24 cellular contexts compared by ENCODE assay signal in the genomic region with DNA sequence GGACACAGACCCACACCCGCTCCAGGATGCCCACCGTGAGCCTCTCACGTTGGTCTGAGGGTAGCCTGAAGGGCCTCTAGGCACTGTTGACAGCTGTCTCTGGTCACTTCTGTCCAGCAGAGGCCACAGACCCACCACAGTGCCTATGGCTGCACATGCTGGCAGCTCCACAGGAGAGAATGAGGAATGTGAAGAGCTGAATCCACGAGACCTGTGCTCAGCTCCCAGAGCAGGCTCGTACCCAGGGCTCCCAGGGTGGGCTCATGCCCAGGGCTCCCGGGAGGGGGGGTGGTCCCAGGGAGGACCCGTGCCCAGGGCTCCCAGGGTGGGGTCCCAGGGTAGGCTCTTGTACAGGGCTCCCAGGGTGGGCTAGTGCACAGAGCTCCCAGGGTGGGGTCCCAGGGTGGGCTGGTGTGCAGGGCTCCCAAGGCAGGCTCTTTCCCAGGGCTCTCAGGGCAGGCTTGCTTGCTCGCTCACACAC.
"Had no signal": no experiment of that assay in that cellular context is flagged by ENCODE, and none has a peak within 500 bp of the region (broad histone marks: within the 10 kb centered on the region; RNA-seq: fewer than 3 reads in every experiment).

No MANE protein-coding gene starts in this region.

- H3K4me1 ChIP-seq: colonic mucosa, esophagus squamous epithelium, right lobe of liver, testis had no signal

- H3K27ac Mint-ChIP-seq: activated CD4-positive, alpha-beta T cell treated with anti-CD3 and anti-CD28 coated beads for 36 hours; activated CD8-positive, alpha-beta memory T cell treated with anti-CD3 and anti-CD28 coated beads, Interleukin-2, amount 10 ng/mL, durations not matched to agents 7 days and 5 days; activated CD8-positive, alpha-beta T cell treated with anti-CD3 and anti-CD28 coated beads, Interleukin-2, amount 10 ng/mL, durations not matched to agents 7 days and 5 days; stimulated activated naive B cell treated with anti-CD40 and anti-IgM and Interleukin-4, amounts not matched to agents 10 μg/mL and 1 μg/mL and 100 μg/mL, for 72 hours had no signal

- H3K27me3 Mint-ChIP-seq: activated CD4-positive, alpha-beta T cell treated with anti-CD3 and anti-CD28 coated beads for 36 hours; activated CD8-positive, alpha-beta memory T cell treated with anti-CD3 and anti-CD28 coated beads, Interleukin-2, amount 10 ng/mL, durations not matched to agents 7 days and 5 days had no signal

- H3K9me3 ChIP-seq: colonic mucosa, esophagus squamous epithelium, right lobe of liver, testis, vagina had no signal

- H3K4me3 Mint-ChIP-seq: activated CD4-positive, alpha-beta T cell treated with anti-CD3 and anti-CD28 coated beads for 36 hours; activated CD8-positive, alpha-beta memory T cell treated with anti-CD3 and anti-CD28 coated beads, Interleukin-2, amount 10 ng/mL, durations not matched to agents 7 days and 5 days; activated CD8-positive, alpha-beta T cell treated with anti-CD3 and anti-CD28 coated beads, Interleukin-2, amount 10 ng/mL, durations not matched to agents 7 days and 5 days; naive thymus-derived CD8-positive, alpha-beta T cell; stimulated activated naive B cell treated with anti-CD40 and anti-IgM and Interleukin-4, amounts not matched to agents 10 μg/mL and 1 μg/mL and 100 μg/mL, for 72 hours had no signal

- H3K4me1 Mint-ChIP-seq: activated CD4-positive, alpha-beta T cell treated with anti-CD3 and anti-CD28 coated beads for 36 hours; activated CD8-positive, alpha-beta memory T cell treated with anti-CD3 and anti-CD28 coated beads, Interleukin-2, amount 10 ng/mL, durations not matched to agents 7 days and 5 days; stimulated activated naive B cell treated with anti-CD40 and anti-IgM and Interleukin-4, amounts not matched to agents 10 μg/mL and 1 μg/mL and 100 μg/mL, for 72 hours had no signal

- H3K27me3 ChIP-seq: colonic mucosa, esophagus squamous epithelium, right lobe of liver, testis, vagina had no signal

- H3K36me3 ChIP-seq: colonic mucosa, esophagus squamous epithelium, right lobe of liver, vagina had no signal

- H3K27ac ChIP-seq: colonic mucosa, epithelial cell of prostate, esophagus squamous epithelium, right lobe of liver, testis, vagina had no signal

- ATAC-seq: activated CD4-positive, alpha-beta T cell treated with anti-CD3 and anti-CD28 coated beads for 36 hours; activated CD8-positive, alpha-beta memory T cell treated with anti-CD3 and anti-CD28 coated beads, Interleukin-2, amount 10 ng/mL, durations not matched to agents 7 days and 5 days; activated CD8-positive, alpha-beta T cell treated with anti-CD3 and anti-CD28 coated beads, Interleukin-2, amount 10 ng/mL, durations not matched to agents 7 days and 5 days; activated naive CD4-positive, alpha-beta T cell treated with anti-CD3 and anti-CD28 coated beads, Interleukin-2, amount 50 U/mL, for 72 hours; left colon; naive thymus-derived CD8-positive, alpha-beta T cell; stimulated activated naive B cell treated with anti-CD40 and anti-IgM and Interleukin-4, amounts not matched to agents 10 μg/mL and 1 μg/mL and 100 μg/mL, for 72 hours had no signal

- H3K36me3 Mint-ChIP-seq: activated CD8-positive, alpha-beta memory T cell treated with anti-CD3 and anti-CD28 coated beads, Interleukin-2, amount 10 ng/mL, durations not matched to agents 7 days and 5 days; activated naive CD4-positive, alpha-beta T cell treated with anti-CD3 and anti-CD28 coated beads, Interleukin-2, amount 50 U/mL, for 72 hours; naive thymus-derived CD8-positive, alpha-beta T cell; stimulated activated naive B cell treated with anti-CD40 and anti-IgM and Interleukin-4, amounts not matched to agents 10 μg/mL and 1 μg/mL and 100 μg/mL, for 72 hours had no signal

- H3K9me3 Mint-ChIP-seq: activated naive CD4-positive, alpha-beta T cell treated with anti-CD3 and anti-CD28 coated beads, Interleukin-2, amount 50 U/mL, for 72 hours; naive thymus-derived CD8-positive, alpha-beta T cell; stimulated activated naive B cell treated with anti-CD40 and anti-IgM and Interleukin-4, amounts not matched to agents 10 μg/mL and 1 μg/mL and 100 μg/mL, for 72 hours had no signal

- DNase-seq: activated CD4-positive, alpha-beta T cell treated with anti-CD3 and anti-CD28 coated beads for 36 hours; activated CD4-positive, CD25-positive, alpha-beta regulatory T cell; activated CD8-positive, alpha-beta memory T cell treated with anti-CD3 and anti-CD28 coated beads, Interleukin-2, amount 10 ng/mL, durations not matched to agents 7 days and 5 days; activated CD8-positive, alpha-beta T cell treated with anti-CD3 and anti-CD28 coated beads, Interleukin-2, amount 10 ng/mL, durations not matched to agents 7 days and 5 days; activated naive CD4-positive, alpha-beta T cell; activated T-cell treated with anti-CD3 and anti-CD28 coated beads, Interleukin-2, amount 50 U/mL, for 48 hours; anterior cingulate cortex; colonic mucosa; effector CD8-positive, alpha-beta T cell; esophagus squamous epithelium; foreskin melanocyte; left colon; midbrain; naive thymus-derived CD8-positive, alpha-beta T cell; right lobe of liver; small intestine; stimulated activated CD4-positive, alpha-beta T cell treated with anti-CD3 and anti-CD28 coated beads, Interleukin-1b, Interleukin-23, amount 100 ng/mL, for 48 hours; stimulated activated CD4-positive, alpha-beta T cell treated with anti-CD3 and anti-CD28 coated beads, Interleukin-4, amount 100 ng/mL, for 4 hours; stimulated activated CD8-positive, alpha-beta memory T cell treated with anti-CD3 and anti-CD28 coated beads, Interleukin-4, amount 100 ng/mL, for 48 hours; stimulated activated naive B cell treated with anti-CD40 and anti-IgM and Interleukin-4, amounts not matched to agents 10 μg/mL and 1 μg/mL and 100 μg/mL, for 72 hours; testis had no signal

- H3K4me3 ChIP-seq: colonic mucosa, esophagus squamous epithelium, right lobe of liver, testis, vagina had no signal
